Comparison of ENCODE assay signal across 8 cellular contexts in the genomic region with DNA sequence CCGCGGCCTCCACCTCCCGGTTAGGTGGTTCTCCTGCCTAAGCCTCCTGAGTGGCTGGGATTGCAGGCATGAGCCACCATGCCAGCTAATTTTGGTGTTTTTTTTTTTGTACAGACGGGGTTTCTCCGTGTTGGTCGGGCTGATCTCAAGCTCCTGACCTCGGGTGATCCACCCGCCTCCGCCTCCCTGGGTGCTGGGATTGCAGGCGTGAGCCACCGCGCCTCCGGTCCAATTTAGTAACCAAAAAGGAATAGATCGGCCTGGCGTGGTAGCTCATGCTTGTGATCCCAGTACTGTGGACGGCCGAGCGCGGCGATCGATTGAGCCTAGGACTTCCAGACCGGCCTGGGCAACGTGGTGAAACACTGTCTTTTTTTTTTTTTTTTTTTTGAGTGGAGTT. TPM values are rescaled to one million over a fixed set of nuclear protein-coding genes. Genes with fewer than 3 reads are reported as not detected.
"Had no signal": no experiment of that assay in that cellular context is flagged by ENCODE, and none has a peak within 500 bp of the region (broad histone marks: within the 10 kb centered on the region; RNA-seq: fewer than 3 reads in every experiment).

No MANE protein-coding gene starts in this region.

RNA-seq across cellular contexts. Expression of a gene that starts 12.6 kb away (rescaled TPM):
- total RNA-seq: neural crest cell, occipital lobe, progenitor cell of endocrine pancreas, right atrium auricular region had no signal
- polyA plus RNA-seq: naive thymus-derived CD4-positive, alpha-beta T cell; naive thymus-derived CD8-positive, alpha-beta T cell; neural cell; smooth muscle cell had no signal
